8 cellular contexts compared by ENCODE assay signal in genomic region chr2:148508878-148509702, GRCh38.
DNase-seq lines count a peak whose midpoint lies in the region; ATAC-seq, FAIRE-seq and TF ChIP-seq lines count a peak whose summit lies in the region.

No MANE protein-coding gene starts in this region.

- ATAC-seq in GM21447 (IDR thresholded peaks at IDR 0.05; ENCODE audit: unreplicated experiment) = peak; percentile 100
- ATAC-seq in natural killer cell = peak; percentile 97 to 100 (median 100)
- ATAC-seq in stimulated activated memory B cell treated with anti-CD40 and anti-IgM and Interleukin-4, amounts not matched to agents 10 μg/mL and 1 μg/mL and 100 μg/mL, for 72 hours = peak; percentile 98

- WGBS in esophagus squamous epithelium, 2 donors = 20 to 28% methylated on average over 8 to 12 of the region's 13 CpGs

- no peaks in the 10 kb centered on the region for H3K9me3 Mint-ChIP-seq in natural killer cell
- H3K9me3 Mint-ChIP-seq in stimulated activated memory B cell treated with anti-CD40 and anti-IgM and Interleukin-4, amounts not matched to agents 10 μg/mL and 1 μg/mL and 100 μg/mL, for 72 hours = no peaks in the 10 kb centered on the region

- DNase-seq in D721Med (ENCODE audit: insufficient read length, low spot score) (peak; percentile 63), HTR-8/SVneo (ENCODE audit: insufficient read length, low spot score) (peak; percentile 88), OCI-M2 (lab: John Stamatoyannopoulos, UW; ENCODE audit: unreplicated experiment) (peak; percentile 59), esophagus squamous epithelium (lab: John Stamatoyannopoulos, UW) (peak; percentile 32), natural killer cell (peak; percentile 67)
- DNase-seq in activated T-cell treated with anti-CD3 and anti-CD28 coated beads, Interleukin-2, amount 50 U/mL, for 1 hour = peak; percentile 83

- H3K27ac ChIP-seq in esophagus squamous epithelium = no peak overlapping the region

- TF ChIP-seq POLR2A in esophagus squamous epithelium (IDR thresholded peaks at IDR 0.05) = no peak

- intact Hi-C loops in esophagus squamous epithelium (cut with DNase I) (loop anchor here (5.0 kb wide), 1 partner anchor 572 kb away; no protein-coding TSS in a partner anchor), natural killer cell (cut with micrococcal nuclease) (loop anchor here (1.0 to 10.0 kb wide), 3 partner anchors 486 to 572 kb away; no protein-coding TSS in a partner anchor)

- no peaks in the 10 kb centered on the region for H3K36me3 ChIP-seq in esophagus squamous epithelium

- no peaks in the 10 kb centered on the region for H3K9me3 ChIP-seq in esophagus squamous epithelium

- peaks cover 0 to 9% (median 5%) of the 10 kb centered on the region in 3 donors for H3K4me1 ChIP-seq in esophagus squamous epithelium

- peak; percentile 98 for TF ChIP-seq CTCF in D721Med (IDR thresholded peaks at IDR 0.05; ENCODE audit: insufficient read depth, missing control alignments)
- TF ChIP-seq CTCF in esophagus squamous epithelium (IDR thresholded peaks at IDR 0.05) = peak; percentile 55 to 91 (median 86)
- peak; percentile 78 for TF ChIP-seq CTCF in natural killer cell (IDR thresholded peaks at IDR 0.05)

- FAIRE-seq in D721Med (lab: Jason Lieb, UNC) (no peak), HTR-8/SVneo (lab: Jason Lieb, UNC) (peak; percentile 42)

- H3K4me1 Mint-ChIP-seq in natural killer cell = peaks cover 8 to 10% of the 10 kb centered on the region in 2 donors
- peaks cover 11% of the 10 kb centered on the region for H3K4me1 Mint-ChIP-seq in stimulated activated memory B cell treated with anti-CD40 and anti-IgM and Interleukin-4, amounts not matched to agents 10 μg/mL and 1 μg/mL and 100 μg/mL, for 72 hours

- peak overlapping the region; percentile 8 to 63 (median 28) for H3K4me3 ChIP-seq in esophagus squamous epithelium

- H3K4me3 Mint-ChIP-seq in natural killer cell = peak overlapping the region; percentile 49
- peak overlapping the region; percentile 73 for H3K4me3 Mint-ChIP-seq in stimulated activated memory B cell treated with anti-CD40 and anti-IgM and Interleukin-4, amounts not matched to agents 10 μg/mL and 1 μg/mL and 100 μg/mL, for 72 hours

- H3K36me3 Mint-ChIP-seq in natural killer cell = no peaks in the 10 kb centered on the region
- no peaks in the 10 kb centered on the region for H3K36me3 Mint-ChIP-seq in stimulated activated memory B cell treated with anti-CD40 and anti-IgM and Interleukin-4, amounts not matched to agents 10 μg/mL and 1 μg/mL and 100 μg/mL, for 72 hours

- no peaks in the 10 kb centered on the region for H3K27me3 Mint-ChIP-seq in natural killer cell (ENCODE audit: low read depth in 2 of 2)
- no peaks in the 10 kb centered on the region for H3K27me3 Mint-ChIP-seq in stimulated activated memory B cell treated with anti-CD40 and anti-IgM and Interleukin-4, amounts not matched to agents 10 μg/mL and 1 μg/mL and 100 μg/mL, for 72 hours

- peak overlapping the region in 1 of 2 donors; percentile 51 for H3K27ac Mint-ChIP-seq in natural killer cell
- H3K27ac Mint-ChIP-seq in stimulated activated memory B cell treated with anti-CD40 and anti-IgM and Interleukin-4, amounts not matched to agents 10 μg/mL and 1 μg/mL and 100 μg/mL, for 72 hours = peak overlapping the region; percentile 58

- peaks cover 0 to 3% (median 0%) of the 10 kb centered on the region in 4 donors for H3K27me3 ChIP-seq in esophagus squamous epithelium

Comparison
In these comparisons a context has a peak if more than half of its experiments do, and no peak if none do; other contexts are left out.
1. DNase-seq: peak in every context shown above with its lines; median percentile 88 in HTR-8/SVneo; 83 in activated T-cell treated with anti-CD3 and anti-CD28 coated beads, Interleukin-2, amount 50 U/mL, for 1 hour; 67 in natural killer cell; 63 in D721Med; 59 in OCI-M2; 32 in esophagus squamous epithelium.